8 cellular contexts compared by ENCODE assay signal in genomic region chr4:143399113-143399949, GRCh38.
DNase-seq lines count a peak whose midpoint lies in the region; ATAC-seq and TF ChIP-seq lines count a peak whose summit lies in the region.

No MANE protein-coding gene starts in this region.

- POLR2A ChIA-PET in SK-N-SH (lab: Yijun Ruan, JAX), result no interaction called here

- peak; percentile 86 for TF ChIP-seq CTCF in DOHH2 (IDR thresholded peaks at IDR 0.05; ENCODE audit: low read depth, low read length, poor library complexity, severe bottlenecking)
- TF ChIP-seq CTCF in GM20000 (IDR thresholded peaks at IDR 0.05; ENCODE audit: extremely low read depth, missing control alignments), result peak; percentile 67
- peak; percentile 90 for TF ChIP-seq CTCF in KMS-11 (conservative IDR thresholded peaks at IDR 0.05; ENCODE audit: low read depth, low read length)
- TF ChIP-seq CTCF in SK-N-SH (IDR thresholded peaks at IDR 0.05), result peak; percentile 81
- TF ChIP-seq CTCF in fibroblast of mammary gland (conservative IDR thresholded peaks at IDR 0.05; ENCODE audit: control insufficient read depth, insufficient read depth, low read depth, low read length), result peak; percentile 76
- TF ChIP-seq CTCF in sigmoid colon (IDR thresholded peaks at IDR 0.05), result peak in 3 of 4 experiments; percentile 27 to 41 (median 34)

- peaks cover 74% of the 10 kb centered on the region for H3K79me2 ChIP-seq in DOHH2 (ENCODE audit: control insufficient read depth, low read length)
- H3K79me2 ChIP-seq in KMS-11 (ENCODE audit: insufficient read depth, low read depth), result no peaks in the 10 kb centered on the region
- H3K79me2 ChIP-seq in SK-N-SH (ENCODE audit: insufficient read depth), result peaks cover 5% of the 10 kb centered on the region

- intact Hi-C loops in sigmoid colon (cut with DNase I), result no loop called here

- peaks cover 41% of the 10 kb centered on the region for H3F3A ChIP-seq in DOHH2 (ENCODE audit: control insufficient read depth, insufficient read depth)
- peaks cover 16% of the 10 kb centered on the region for H3F3A ChIP-seq in SK-N-SH (replicated peaks; ENCODE audit: insufficient read depth)

- peak overlapping the region; percentile 39 for H3K4me2 ChIP-seq in DOHH2 (ENCODE audit: low read length)
- peak overlapping the region; percentile 3; the same call in 1 of the 2 replicates for H3K4me2 ChIP-seq in KMS-11
- no peak overlapping the region for H3K4me2 ChIP-seq in SK-N-SH

- no peak overlapping the region for H2AFZ ChIP-seq in KMS-11 (ENCODE audit: low read depth)
- H2AFZ ChIP-seq in SK-N-SH (ENCODE audit: low read depth), result no peak overlapping the region

- H3K4me3 ChIP-seq in DOHH2 (ENCODE audit: low read length), result 0 out of 2 replicates have a peak overlapping the region, but pooled peaks have one; percentile 1
- H3K4me3 ChIP-seq in KMS-11 (IDR thresholded peaks at IDR 0.05; ENCODE audit: insufficient read depth, low read depth, low read length), result no peak overlapping the region
- peak overlapping the region in 1 of 2 experiments; percentile 22; a peak in 1 of 4 replicates for H3K4me3 ChIP-seq in SK-N-SH (ENCODE audit: low read depth in 2 of 2, low read length in 1 of 2)
- H3K4me3 ChIP-seq in fibroblast of mammary gland (ENCODE audit: control insufficient read depth, low read depth, low read length), result no peak overlapping the region
- H3K4me3 ChIP-seq in sigmoid colon, result no peak overlapping the region

- H4K20me1 ChIP-seq in DOHH2 (ENCODE audit: control insufficient read depth, insufficient read depth, low read depth, low read length) (no peaks in the 10 kb centered on the region), KMS-11 (ENCODE audit: insufficient read depth) (no peaks in the 10 kb centered on the region), SK-N-SH (ENCODE audit: insufficient read depth) (no peaks in the 10 kb centered on the region)

- peaks cover 41% of the 10 kb centered on the region for H3K36me3 ChIP-seq in DOHH2 (ENCODE audit: control insufficient read depth, low read length)
- no peaks in the 10 kb centered on the region for H3K36me3 ChIP-seq in KMS-11 (ENCODE audit: insufficient read depth)
- H3K36me3 ChIP-seq in SK-N-SH (replicated peaks in 1 of 2; ENCODE audit: control insufficient read depth in 1 of 2, insufficient read depth in 2 of 2, low read length in 1 of 2), result peaks cover 0 to 3% of the 10 kb centered on the region in 2 experiments
- no peaks in the 10 kb centered on the region for H3K36me3 ChIP-seq in sigmoid colon

- no peak overlapping the region for H3K9ac ChIP-seq in KMS-11
- no peak overlapping the region for H3K9ac ChIP-seq in SK-N-SH

- ATAC-seq in HG03097 (IDR thresholded peaks at IDR 0.05; ENCODE audit: low FRiP score, unreplicated experiment), result no peak

- TF ChIP-seq POLR2A in sigmoid colon (IDR thresholded peaks at IDR 0.05), result no peak

- H3K9me3 ChIP-seq in DOHH2 (ENCODE audit: control insufficient read depth, insufficient read depth, low read length) (no peaks in the 10 kb centered on the region), SK-N-SH (no peaks in the 10 kb centered on the region), sigmoid colon (no peaks in the 10 kb centered on the region)

- H3K27ac ChIP-seq in DOHH2 (ENCODE audit: low read depth, low read length) (peak overlapping the region; percentile 62), KMS-11 (no peak overlapping the region), SK-N-SH (ENCODE audit: low read depth in 2 of 2, low read length in 1 of 2) (peak overlapping the region in 1 of 2 experiments; percentile 80; a peak in 1 of 4 replicates), sigmoid colon (peak overlapping the region in 1 of 4 donors; percentile 67)

- WGBS in SK-N-SH (ENCODE audit: low lambda C conversion rate), result 67% methylated on average over 5 of the region's 5 CpGs
- WGBS in sigmoid colon, 2 donors, result 56 to 68% methylated on average over 5 of the region's 5 CpGs

- peak; percentile 63 for TF ChIP-seq RAD21 in SK-N-SH (IDR thresholded peaks at IDR 0.05; ENCODE audit: low read length)

- no peaks in the 10 kb centered on the region for H3K9me2 ChIP-seq in DOHH2 (replicated peaks; ENCODE audit: control insufficient read depth, low read length)
- no peaks in the 10 kb centered on the region for H3K9me2 ChIP-seq in SK-N-SH

- CTCF ChIA-PET in SK-N-SH (lab: Yijun Ruan, JAX), result interaction anchor here (0.6 to 1.4 kb wide), 6 partner anchors 9 to 78 kb away, joined by 3 to 7 read pairs (median 3); no protein-coding TSS in a partner anchor

- DNase-seq in GM20000 (ENCODE audit: low spot score) (peak; percentile 14), SK-N-SH (peak; percentile 27), fibroblast of mammary gland (ENCODE audit: low read depth) (peak; percentile 49), sigmoid colon (no peak), HPDE6-E6E7 (ENCODE audit: extremely low spot score) (no peak)

- H3K4me1 ChIP-seq in DOHH2 (ENCODE audit: control insufficient read depth, low read length) (peaks cover 99% of the 10 kb centered on the region), KMS-11 (ENCODE audit: low read depth, poor library complexity, severe bottlenecking) (peaks cover 43% of the 10 kb centered on the region), SK-N-SH (ENCODE audit: control insufficient read depth in 1 of 2, insufficient read depth in 2 of 2, low read depth in 1 of 2, low read length in 1 of 2) (peaks cover 3 to 8% of the 10 kb centered on the region in 2 experiments; a peak in 3 of 4 replicates), sigmoid colon (peaks cover 0 to 82% (median 53%) of the 10 kb centered on the region in 4 donors)

- TF ChIP-seq EP300 in SK-N-SH (IDR thresholded peaks at IDR 0.05; ENCODE audit: borderline replicate concordance in 1 of 2, low read depth in 1 of 2, low read length in 1 of 2) (no peak), sigmoid colon (IDR thresholded peaks at IDR 0.05) (no peak)

- H3K27me3 ChIP-seq in DOHH2 (ENCODE audit: control insufficient read depth, low read length) (no peaks in the 10 kb centered on the region), KMS-11 (ENCODE audit: insufficient read depth, low read depth) (no peaks in the 10 kb centered on the region), SK-N-SH (ENCODE audit: insufficient read depth) (no peaks in the 10 kb centered on the region), sigmoid colon (no peaks in the 10 kb centered on the region)

TF ChIP-seq in SK-N-SH, 30 proteins besides CTCF, POLR2A, EP300 and RAD21 (continues in another document):
- TF ChIP-seq FOXM1 (IDR thresholded peaks at IDR 0.05; ENCODE audit: low read depth) (no peak), SMC3 (IDR thresholded peaks at IDR 0.05; ENCODE audit: low read depth, low read length) (peak; percentile 50; the same call in 1 of the 2 replicates), YY1 (IDR thresholded peaks at IDR 0.05; ENCODE audit: low read depth) (no peak), GABPA (IDR thresholded peaks at IDR 0.05; ENCODE audit: low read depth) (no peak), FOXJ3 (CRISPR knock-in tag; IDR thresholded peaks at IDR 0.05) (no peak), MAX (IDR thresholded peaks at IDR 0.05; ENCODE audit: low read depth) (no peak), USF2 (IDR thresholded peaks at IDR 0.05; ENCODE audit: borderline replicate concordance, low read depth, low read length) (no peak), RFX5 (IDR thresholded peaks at IDR 0.05; ENCODE audit: low read length) (no peak), JUND (IDR thresholded peaks at IDR 0.05) (no peak), MXI1 (IDR thresholded peaks at IDR 0.05; ENCODE audit: low read depth, low read length) (peak; percentile 60; the same call in 1 of the 2 replicates), ZBTB33 (IDR thresholded peaks at IDR 0.05; ENCODE audit: borderline replicate concordance, low read depth) (no peak), IRF3 (IDR thresholded peaks at IDR 0.05; ENCODE audit: low read depth, low read length) (no peak), USF1 (IDR thresholded peaks at IDR 0.05; ENCODE audit: borderline replicate concordance, low read depth) (no peak)

Comparison
In these comparisons a context has a peak if more than half of its experiments do, and no peak if none do; other contexts are left out.
1. CTCF ChIP-seq: peak in every context shown above with its lines; median percentile 90 in KMS-11; 86 in DOHH2; 81 in SK-N-SH; 76 in fibroblast of mammary gland; 67 in GM20000; 34 in sigmoid colon.
2. DNase-seq: peak in GM20000 (single experiment), SK-N-SH (single experiment) and fibroblast of mammary gland (single experiment); none in sigmoid colon (single experiment) and HPDE6-E6E7 (single experiment).